13 cellular contexts compared by ENCODE assay signal in the genomic region with DNA sequence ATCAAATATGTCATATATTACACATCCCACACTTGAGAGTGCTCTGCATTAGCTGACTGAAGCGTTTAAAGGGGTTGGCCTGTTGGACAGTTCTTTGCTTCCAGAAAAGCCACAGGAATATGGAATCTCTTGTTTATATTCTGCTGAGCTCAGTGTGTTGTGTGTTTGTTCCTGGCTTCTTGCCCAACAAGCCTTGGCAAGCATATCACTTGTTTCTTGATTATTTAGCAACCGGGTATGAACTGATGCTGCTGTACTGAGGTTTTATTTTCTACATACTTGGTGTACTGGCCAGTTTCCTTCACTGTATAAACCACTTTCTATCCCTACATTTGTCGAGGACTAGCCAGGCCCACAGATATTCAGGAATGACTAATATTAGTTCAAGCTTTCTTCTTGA.
DNase-seq lines count a peak whose midpoint lies in the region; ATAC-seq and TF ChIP-seq lines count a peak whose summit lies in the region.
"Had no signal": no experiment of that assay in that cellular context is flagged by ENCODE, and none has a peak within 500 bp of the region (broad histone marks: within the 10 kb centered on the region; RNA-seq: fewer than 3 reads in every experiment).

No MANE protein-coding gene starts in this region.

- TF ChIP-seq POLR2A in uterus (IDR thresholded peaks at IDR 0.05) = no peak

- H3K4me3 ChIP-seq in AG10803 (ENCODE audit: low read length) (no peak overlapping the region), lung (no peak overlapping the region), uterus (no peak overlapping the region)

- H3K27me3 ChIP-seq in lung (ENCODE audit: control insufficient read depth, insufficient read depth) (no peaks in the 10 kb centered on the region), uterus (no peaks in the 10 kb centered on the region)

- H3K4me1 ChIP-seq in lung (ENCODE audit: control insufficient read depth in 2 of 2, insufficient read depth in 2 of 2, low read length in 2 of 2) = no peaks in the 10 kb centered on the region
- H3K4me1 ChIP-seq in uterus = no peaks in the 10 kb centered on the region

- no peak overlapping the region for H3K4me3 Mint-ChIP-seq in type B pancreatic cell
- H3K4me3 Mint-ChIP-seq: activated T-helper 17 cell treated with anti-CD3 and anti-CD28 coated beads, Interleukin-2, amount 50 U/mL, for 72 hours; natural killer cell treated with Interleukin-12 subunit alpha and Interleukin-12 subunit beta and Interleukin-15 and Interleukin-18, amount 100 ng/mL, for 72 hours had no signal

- no peak overlapping the region for H3K27ac Mint-ChIP-seq in type B pancreatic cell
- H3K27ac Mint-ChIP-seq: activated T-helper 17 cell treated with anti-CD3 and anti-CD28 coated beads, Interleukin-2, amount 50 U/mL, for 72 hours; natural killer cell treated with Interleukin-12 subunit alpha and Interleukin-12 subunit beta and Interleukin-15 and Interleukin-18, amount 100 ng/mL, for 72 hours had no signal

- H3K27ac ChIP-seq in lung (ENCODE audit: low read depth in 1 of 2, low read length in 1 of 2) (no peak overlapping the region), uterus (no peak overlapping the region)
- H3K27ac ChIP-seq: C4-2B, KMS-11 had no signal

- peak; percentile 58 for ATAC-seq in lung (ENCODE audit: insufficient read depth, low FRiP score)
- no peak for ATAC-seq in GM19455 (IDR thresholded peaks at IDR 0.05; ENCODE audit: unreplicated experiment)
- ATAC-seq: activated T-helper 17 cell treated with anti-CD3 and anti-CD28 coated beads, Interleukin-2, amount 50 U/mL, for 72 hours; natural killer cell treated with Interleukin-12 subunit alpha and Interleukin-12 subunit beta and Interleukin-15 and Interleukin-18, amount 100 ng/mL, for 72 hours had no signal

- H3K9me3 Mint-ChIP-seq in type B pancreatic cell = no peaks in the 10 kb centered on the region

- TF ChIP-seq CTCF in AG10803 (conservative IDR thresholded peaks at IDR 0.05; ENCODE audit: low read length) = no peak
- TF ChIP-seq CTCF in lung (IDR thresholded peaks at IDR 0.05; ENCODE audit: control extremely low read depth, extremely low read depth) = no peak
- TF ChIP-seq CTCF in uterus (IDR thresholded peaks at IDR 0.05) = no peak
- TF ChIP-seq CTCF in type B pancreatic cell (conservative IDR thresholded peaks at IDR 0.05) = no peak

- intact Hi-C loops in uterus (cut with DNase I; ENCODE audit: low total_unique reads) = no loop called here

- H3K9me3 ChIP-seq in lung (ENCODE audit: control insufficient read depth in 2 of 2, insufficient read depth in 1 of 2, low read length in 1 of 2) (no peaks in the 10 kb centered on the region), uterus (no peaks in the 10 kb centered on the region)

- H3K36me3 Mint-ChIP-seq in type B pancreatic cell = no peaks in the 10 kb centered on the region
- H3K36me3 Mint-ChIP-seq: natural killer cell treated with Interleukin-12 subunit alpha and Interleukin-12 subunit beta and Interleukin-15 and Interleukin-18, amount 100 ng/mL, for 72 hours had no signal

- WGBS in lung, 2 donors = 49 to 68% methylated on average over 3 of the region's 3 CpGs

- no peaks in the 10 kb centered on the region for H3K27me3 Mint-ChIP-seq in type B pancreatic cell
- H3K27me3 Mint-ChIP-seq: activated T-helper 17 cell treated with anti-CD3 and anti-CD28 coated beads, Interleukin-2, amount 50 U/mL, for 72 hours; natural killer cell treated with Interleukin-12 subunit alpha and Interleukin-12 subunit beta and Interleukin-15 and Interleukin-18, amount 100 ng/mL, for 72 hours had no signal

- no peaks in the 10 kb centered on the region for H3K4me1 Mint-ChIP-seq in type B pancreatic cell (ENCODE audit: unreplicated experiment)
- H3K4me1 Mint-ChIP-seq: activated T-helper 17 cell treated with anti-CD3 and anti-CD28 coated beads, Interleukin-2, amount 50 U/mL, for 72 hours had no signal

- no peaks in the 10 kb centered on the region for H3K36me3 ChIP-seq in lung (ENCODE audit: control insufficient read depth in 2 of 2, insufficient read depth in 2 of 2, low read length in 2 of 2)
- no peaks in the 10 kb centered on the region for H3K36me3 ChIP-seq in uterus

- DNase-seq in AG10803 (ENCODE audit: low read depth) (peak; percentile 68), NCI-H1092 (lab: John Stamatoyannopoulos, UW) (peak; percentile 68), astrocyte of the hippocampus (ENCODE audit: low read depth, low spot score) (peak; percentile 95), lung (ENCODE audit: low spot score) (peak; percentile 52), uterus (no peak), type B pancreatic cell (ENCODE audit: extremely low spot score, unreplicated experiment) (no peak)
- DNase-seq in central memory CD4-positive, alpha-beta T cell = no peak
- DNase-seq: stimulated activated CD4-positive, alpha-beta T cell treated with anti-CD3 and anti-CD28 coated beads, Interleukin-1b, Interleukin-23, amount 100 ng/mL, for 48 hours had no signal

Comparison
In these comparisons a context has a peak if more than half of its experiments do, and no peak if none do; other contexts are left out.
1. DNase-seq: peak in AG10803 (single experiment), NCI-H1092 (single experiment), astrocyte of the hippocampus (single experiment) and lung (single experiment); none in central memory CD4-positive, alpha-beta T cell (single experiment), uterus (0 of 2) and type B pancreatic cell (single experiment).